In the genomic region with DNA sequence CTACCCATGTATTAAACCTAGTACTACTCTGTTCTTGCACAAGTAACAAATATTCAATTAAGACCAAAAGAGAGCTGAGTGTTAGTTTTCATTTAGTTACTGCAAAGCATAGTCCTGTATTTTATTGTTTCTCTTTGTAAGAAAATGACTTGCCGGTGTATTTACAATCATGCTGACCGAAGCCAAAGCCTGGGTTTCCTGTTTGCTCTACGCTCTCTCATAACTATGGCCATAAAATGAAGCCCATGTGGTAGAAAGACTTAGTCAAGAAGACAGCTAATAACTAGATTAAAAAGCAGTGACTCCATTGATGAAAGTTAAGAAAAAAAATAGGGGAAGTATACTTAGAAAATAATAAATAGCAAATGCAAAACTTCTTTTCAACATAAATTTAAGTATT, we compare ENCODE assay signal across 22 cellular contexts.
"Had no signal": no experiment of that assay in that cellular context is flagged by ENCODE, and none has a peak within 500 bp of the region (broad histone marks: within the 10 kb centered on the region; RNA-seq: fewer than 3 reads in every experiment).

No MANE protein-coding gene starts in this region.

- H3K4me1 Mint-ChIP-seq: activated B cell treated with CpG ODN at 0.5 μM for 24 hours; activated CD4-positive, alpha-beta T cell treated with anti-CD3 and anti-CD28 coated beads, Interleukin-2, amount 10 ng/mL, durations not matched to agents 24 days and 14 days; activated naive CD8-positive, alpha-beta T cell treated with anti-CD3 and anti-CD28 coated beads, Interleukin-2, amount 50 U/mL, for 24 hours; T-helper 17 cell had no signal

- H3K27me3 Mint-ChIP-seq: activated B cell treated with CpG ODN at 0.5 μM for 24 hours; activated CD4-positive, alpha-beta T cell treated with anti-CD3 and anti-CD28 coated beads, Interleukin-2, amount 10 ng/mL, durations not matched to agents 24 days and 14 days; activated naive CD8-positive, alpha-beta T cell treated with anti-CD3 and anti-CD28 coated beads, Interleukin-2, amount 50 U/mL, for 24 hours had no signal

- H3K4me3 Mint-ChIP-seq: activated B cell treated with CpG ODN at 0.5 μM for 24 hours; activated CD4-positive, alpha-beta memory T cell treated with anti-CD3 and anti-CD28 coated beads for 36 hours; activated CD4-positive, alpha-beta T cell treated with anti-CD3 and anti-CD28 coated beads, Interleukin-2, amount 10 ng/mL, durations not matched to agents 24 days and 14 days; activated naive CD8-positive, alpha-beta T cell treated with anti-CD3 and anti-CD28 coated beads, Interleukin-2, amount 50 U/mL, for 24 hours; activated T-cell treated with anti-CD3 and anti-CD28 coated beads, Interleukin-2, amount 50 U/mL, for 4 hours; T-helper 17 cell had no signal

- H3K36me3 ChIP-seq: ascending aorta had no signal

- H3K9me3 ChIP-seq: ascending aorta, body of pancreas had no signal

- H3K36me3 Mint-ChIP-seq: activated CD4-positive, alpha-beta memory T cell treated with anti-CD3 and anti-CD28 coated beads for 36 hours; activated naive CD4-positive, alpha-beta T cell treated with anti-CD3 and anti-CD28 coated beads, Interleukin-2, amount 50 U/mL, for 72 hours had no signal

- H3K27me3 ChIP-seq: ascending aorta, body of pancreas had no signal

- ATAC-seq: activated naive CD4-positive, alpha-beta T cell treated with anti-CD3 and anti-CD28 coated beads, Interleukin-2, amount 50 U/mL, for 72 hours; activated naive CD8-positive, alpha-beta T cell treated with anti-CD3 and anti-CD28 coated beads, Interleukin-2, amount 50 U/mL, for 24 hours; activated T-cell treated with anti-CD3 and anti-CD28 coated beads, Interleukin-2, amount 50 U/mL, for 4 hours; body of pancreas; PC-3; T-helper 17 cell had no signal

- DNase-seq: activated B cell treated with CpG ODN at 0.5 μM for 24 hours; activated CD4-positive, alpha-beta memory T cell treated with anti-CD3 and anti-CD28 coated beads for 36 hours; activated CD4-positive, alpha-beta T cell treated with anti-CD3 and anti-CD28 coated beads for 1 hour; activated CD4-positive, alpha-beta T cell treated with anti-CD3 and anti-CD28 coated beads, Interleukin-2, amount 10 ng/mL, durations not matched to agents 24 days and 14 days; activated CD8-positive, alpha-beta memory T cell treated with anti-CD3 and anti-CD28 coated beads for 24 hours; activated effector memory CD4-positive, alpha-beta T cell treated with anti-CD3 and anti-CD28 coated beads, Interleukin-2, amount 50 U/mL, for 16 hours; activated naive CD4-positive, alpha-beta T cell treated with Interleukin-2 at 50 U/mL for 16 hours; activated naive CD8-positive, alpha-beta T cell treated with anti-CD3 and anti-CD28 coated beads, Interleukin-2, amount 50 U/mL, for 24 hours; activated T-cell treated with anti-CD3 and anti-CD28 coated beads, Interleukin-2, amount 50 U/mL, for 4 hours; amniotic stem cell; central memory CD4-positive, alpha-beta T cell; KG1; MM.1S; NCI-H1436; NCI-H187; NCI-H526; PC-3; T-helper 17 cell; T-helper 9 cell had no signal

- H3K4me1 ChIP-seq: ascending aorta, body of pancreas had no signal

- H3K27ac ChIP-seq: ascending aorta, body of pancreas had no signal

- H3K9me3 Mint-ChIP-seq: activated B cell treated with CpG ODN at 0.5 μM for 24 hours; activated CD4-positive, alpha-beta memory T cell treated with anti-CD3 and anti-CD28 coated beads for 36 hours; activated CD4-positive, alpha-beta T cell treated with anti-CD3 and anti-CD28 coated beads, Interleukin-2, amount 10 ng/mL, durations not matched to agents 24 days and 14 days; activated naive CD4-positive, alpha-beta T cell treated with anti-CD3 and anti-CD28 coated beads, Interleukin-2, amount 50 U/mL, for 72 hours; activated naive CD8-positive, alpha-beta T cell treated with anti-CD3 and anti-CD28 coated beads, Interleukin-2, amount 50 U/mL, for 24 hours; activated T-cell treated with anti-CD3 and anti-CD28 coated beads, Interleukin-2, amount 50 U/mL, for 4 hours had no signal

- H3K4me3 ChIP-seq: ascending aorta, body of pancreas had no signal

- H3K27ac Mint-ChIP-seq: activated B cell treated with CpG ODN at 0.5 μM for 24 hours; activated CD4-positive, alpha-beta memory T cell treated with anti-CD3 and anti-CD28 coated beads for 36 hours; activated CD4-positive, alpha-beta T cell treated with anti-CD3 and anti-CD28 coated beads, Interleukin-2, amount 10 ng/mL, durations not matched to agents 24 days and 14 days; activated naive CD4-positive, alpha-beta T cell treated with anti-CD3 and anti-CD28 coated beads, Interleukin-2, amount 50 U/mL, for 72 hours; activated naive CD8-positive, alpha-beta T cell treated with anti-CD3 and anti-CD28 coated beads, Interleukin-2, amount 50 U/mL, for 24 hours; T-helper 17 cell had no signal
